Comparison of ENCODE assay signal across 16 cellular contexts in the genomic region with DNA sequence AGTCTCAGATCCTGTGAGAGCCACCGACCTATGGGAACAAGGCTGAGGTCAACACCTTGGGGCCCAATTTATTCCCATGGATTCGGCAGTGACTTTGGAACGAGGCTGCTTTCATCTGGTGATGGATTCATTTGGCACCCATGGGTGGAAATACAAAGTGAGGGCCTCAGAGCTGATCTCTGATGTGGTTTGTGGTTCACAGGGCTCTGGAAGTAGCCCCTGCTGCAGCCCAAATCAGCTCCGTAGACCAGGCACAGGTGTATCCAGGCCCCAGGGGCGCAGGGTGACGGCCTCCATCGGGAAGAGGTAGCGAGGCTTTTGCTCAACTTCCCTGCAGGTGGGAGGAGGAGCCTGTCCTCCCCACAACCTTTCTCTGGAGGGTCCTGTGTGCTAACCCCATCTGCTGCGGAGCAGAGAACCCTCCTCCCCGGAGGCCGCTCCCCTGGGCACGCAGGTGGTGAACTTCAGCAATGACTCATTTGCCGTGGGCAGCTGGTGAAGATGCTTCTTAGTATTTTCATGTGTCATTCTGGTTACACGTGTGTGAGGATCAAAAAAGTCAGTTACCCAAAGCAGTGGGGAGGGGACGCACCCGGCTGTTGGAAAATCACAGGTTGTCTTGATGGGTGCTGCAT. TPM values are rescaled to one million over a fixed set of nuclear protein-coding genes. Genes with fewer than 3 reads are reported as not detected.
DNase-seq lines count a peak whose midpoint lies in the region; ATAC-seq and TF ChIP-seq lines count a peak whose summit lies in the region.
"Had no signal": no experiment of that assay in that cellular context is flagged by ENCODE, and none has a peak within 500 bp of the region (broad histone marks: within the 10 kb centered on the region; RNA-seq: fewer than 3 reads in every experiment).

No MANE protein-coding gene starts in this region.

- no peak overlapping the region for H3K4me3 Mint-ChIP-seq in glutamatergic neuron (ENCODE audit: unreplicated experiment)
- H3K4me3 Mint-ChIP-seq: activated T-cell treated with anti-CD3 and anti-CD28 coated beads, Interleukin-2, amount 50 U/mL, for 24 hours had no signal

- peaks cover 9% of the 10 kb centered on the region for H3K27me3 Mint-ChIP-seq in glutamatergic neuron (ENCODE audit: unreplicated experiment)

- peaks cover 3% of the 10 kb centered on the region for H3K9me3 Mint-ChIP-seq in glutamatergic neuron (ENCODE audit: unreplicated experiment)
- H3K9me3 Mint-ChIP-seq: activated T-cell treated with anti-CD3 and anti-CD28 coated beads, Interleukin-2, amount 50 U/mL, for 24 hours had no signal

- H3K27ac Mint-ChIP-seq in glutamatergic neuron (ENCODE audit: unreplicated experiment), result peak overlapping the region; percentile 25
- H3K27ac Mint-ChIP-seq: activated T-cell treated with anti-CD3 and anti-CD28 coated beads, Interleukin-2, amount 50 U/mL, for 24 hours had no signal

- peak; percentile 38 for DNase-seq in stimulated activated CD4-positive, alpha-beta T cell treated with anti-CD3 and anti-CD28 coated beads, Interleukin-1b, Interleukin-23, amount 100 ng/mL, for 48 hours
- DNase-seq in stimulated activated CD4-positive, alpha-beta T cell treated with anti-CD3 and anti-CD28 coated beads, Interleukin-4, amount 100 ng/mL, for 24 hours, result no peak
- DNase-seq in NCI-H524 (lab: John Stamatoyannopoulos, UW) (peak; percentile 90 to 95), glutamatergic neuron (no peak), cortex of kidney (lab: John Stamatoyannopoulos, UW) (no peak)
- DNase-seq: activated CD4-positive, CD25-positive, alpha-beta regulatory T cell treated with anti-CD3 and anti-CD28 coated beads, Interleukin-2, amount 50 U/mL, for 72 hours; activated T-cell treated with anti-CD3 and anti-CD28 coated beads, Interleukin-2, amount 50 U/mL, for 24 hours; COR-L47; midbrain; MV-4-11; NCI-H1930; NCI-H446 treated with DMSO at 0.1 percent for 48 hours; transverse colon had no signal

- TF ChIP-seq CTCF in glutamatergic neuron (IDR thresholded peaks at IDR 0.05; ENCODE audit: partially characterized antibody, unreplicated experiment), result no peak

- H3K4me1 Mint-ChIP-seq in glutamatergic neuron (ENCODE audit: low read depth, unreplicated experiment), result peaks cover 4% of the 10 kb centered on the region

- ATAC-seq in HG03045 (IDR thresholded peaks at IDR 0.05; ENCODE audit: unreplicated experiment) (no peak), GM19324 (IDR thresholded peaks at IDR 0.05; ENCODE audit: low FRiP score, unreplicated experiment) (no peak)
- ATAC-seq: gastroesophageal sphincter had no signal

- H3K36me3 Mint-ChIP-seq in glutamatergic neuron (ENCODE audit: unreplicated experiment), result peaks cover 4% of the 10 kb centered on the region

RNA-seq across cellular contexts. Expression of a gene that starts 7.5 kb away (rescaled TPM):
- total RNA-seq in glutamatergic neuron (ENCODE audit: unreplicated experiment), result 0.44 TPM

Comparison
In these comparisons a context has a peak if more than half of its experiments do, and no peak if none do; other contexts are left out.
1. DNase-seq: peak in stimulated activated CD4-positive, alpha-beta T cell treated with anti-CD3 and anti-CD28 coated beads, Interleukin-1b, Interleukin-23, amount 100 ng/mL, for 48 hours (single experiment) and NCI-H524 (2 of 2); none in stimulated activated CD4-positive, alpha-beta T cell treated with anti-CD3 and anti-CD28 coated beads, Interleukin-4, amount 100 ng/mL, for 24 hours (single experiment), glutamatergic neuron (single experiment) and cortex of kidney (single experiment).